Comparison of ENCODE assay signal across 12 cellular contexts in the genomic region with DNA sequence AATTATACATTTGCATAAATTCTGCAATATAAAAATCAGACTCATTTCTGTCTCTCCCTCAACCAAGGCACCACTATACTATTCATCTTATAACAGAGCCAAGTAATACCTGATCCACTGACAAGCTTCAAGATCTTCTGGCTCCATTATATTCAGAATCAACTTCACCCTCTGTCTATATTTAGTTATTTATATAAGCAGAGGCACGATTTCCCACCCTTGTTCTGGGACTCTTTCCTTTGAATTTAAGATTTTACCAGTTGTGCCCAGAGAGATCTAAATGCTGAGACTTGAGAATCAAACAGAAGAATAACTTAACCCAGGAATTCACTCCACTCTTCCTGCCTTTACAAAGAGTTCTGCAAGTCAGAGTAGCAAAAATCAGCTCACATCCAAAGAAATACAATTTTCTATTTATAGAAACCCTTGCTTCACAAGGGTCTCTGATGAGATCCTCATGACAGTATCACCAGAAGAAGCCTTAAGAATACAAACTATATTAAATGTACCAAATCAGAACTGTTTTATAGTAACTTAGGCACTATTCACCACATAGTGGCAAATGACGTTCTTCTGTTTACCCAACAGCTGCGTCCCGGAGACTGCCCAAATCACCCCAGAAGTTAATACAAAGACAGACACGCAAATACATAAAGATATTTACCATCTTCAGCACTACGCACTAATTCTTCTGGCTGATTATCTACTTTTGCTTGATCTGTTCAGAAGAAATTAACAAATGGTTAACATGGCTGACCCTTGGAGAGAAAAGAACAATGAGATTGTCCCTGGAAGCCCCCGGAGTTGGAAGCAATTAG. TPM values are rescaled to one million over a fixed set of nuclear protein-coding genes. Genes with fewer than 3 reads are reported as not detected.
A peak's percentile ranks its signal among the peaks of the same experiment; 100 is the strongest.
DNase-seq lines count a peak whose midpoint lies in the region; FAIRE-seq and TF ChIP-seq lines count a peak whose summit lies in the region.
"Had no signal": no experiment of that assay in that cellular context is flagged by ENCODE, and none has a peak within 500 bp of the region (broad histone marks: within the 10 kb centered on the region; RNA-seq: fewer than 3 reads in every experiment).

No MANE protein-coding gene starts in this region.

- intact Hi-C loops in tibial artery (cut with DNase I; ENCODE audit: low total_unique reads), result no loop called here

- DNase-seq in RPMI7951 (ENCODE audit: low read depth), result peak; percentile 5
- peak; percentile 57 for DNase-seq in midbrain (lab: John Stamatoyannopoulos, UW)
- no peak for DNase-seq in tibial artery
- no peak for DNase-seq in stimulated activated CD4-positive, alpha-beta T cell treated with anti-CD3 and anti-CD28 coated beads, Interleukin-1b, Interleukin-23, amount 100 ng/mL, for 48 hours
- no peak for DNase-seq in small intestine
- no peak for DNase-seq in NCI-H1417 (lab: John Stamatoyannopoulos, UW)
- no peak for DNase-seq in D341Med (ENCODE audit: low spot score)
- DNase-seq: activated gamma-delta T cell treated with Interleukin-2 at 50 U/mL for 16 hours, naive B cell, NCI-H510A treated with DMSO at 0.1 percent for 48 hours had no signal

- peak overlapping the region; percentile 43 to 79 for H3K27ac ChIP-seq in tibial artery
- H3K27ac ChIP-seq in small intestine (ENCODE audit: low read depth in 1 of 2, low read length in 1 of 2), result peak overlapping the region in 1 of 2 donors; percentile 35
- H3K27ac ChIP-seq: epithelial cell of prostate had no signal

- FAIRE-seq in small intestine (lab: Jason Lieb, UNC), result no peak

- H3K4me1 ChIP-seq in endocrine pancreas (ENCODE audit: control insufficient read depth, insufficient read depth, low read length) (no peaks in the 10 kb centered on the region), tibial artery (peaks cover 0 to 39% (median 6%) of the 10 kb centered on the region in 4 donors), small intestine (ENCODE audit: control insufficient read depth in 2 of 2, insufficient read depth in 1 of 2, low read depth in 1 of 2, low read length in 1 of 2) (peaks cover 0 to 5% of the 10 kb centered on the region in 2 donors)

- no peaks in the 10 kb centered on the region for H3K36me3 ChIP-seq in endocrine pancreas (ENCODE audit: control insufficient read depth, insufficient read depth, low read length)
- H3K36me3 ChIP-seq in tibial artery, result peaks cover 0 to 9% (median 0%) of the 10 kb centered on the region in 3 donors
- H3K36me3 ChIP-seq in small intestine (ENCODE audit: control insufficient read depth in 2 of 2, insufficient read depth in 2 of 2, low read length in 2 of 2), result peaks cover 0 to 1% of the 10 kb centered on the region in 2 donors

- peak overlapping the region; percentile 40 for H3K4me3 ChIP-seq in endocrine pancreas (ENCODE audit: control insufficient read depth, insufficient read depth, low read length)
- peak overlapping the region; percentile 39 to 46 for H3K4me3 ChIP-seq in tibial artery
- H3K4me3 ChIP-seq in small intestine (ENCODE audit: low read depth in 1 of 2, low read length in 2 of 2), result no peak overlapping the region

- H3K27me3 ChIP-seq in endocrine pancreas (ENCODE audit: control insufficient read depth, insufficient read depth, low read length), result no peaks in the 10 kb centered on the region
- no peaks in the 10 kb centered on the region for H3K27me3 ChIP-seq in tibial artery
- H3K27me3 ChIP-seq in small intestine (ENCODE audit: control insufficient read depth in 2 of 2, insufficient read depth in 2 of 2, low read length in 2 of 2), result no peaks in the 10 kb centered on the region

- TF ChIP-seq CTCF in tibial artery (IDR thresholded peaks at IDR 0.05), result no peak

- no peaks in the 10 kb centered on the region for H3K9me3 ChIP-seq in endocrine pancreas (ENCODE audit: control insufficient read depth, low read length)
- no peaks in the 10 kb centered on the region for H3K9me3 ChIP-seq in tibial artery
- H3K9me3 ChIP-seq in small intestine (ENCODE audit: control insufficient read depth, low read depth), result no peaks in the 10 kb centered on the region

- no peak overlapping the region for H3K9ac ChIP-seq in endocrine pancreas (ENCODE audit: control insufficient read depth, insufficient read depth, low read length)

- WGBS in small intestine, 3 donors, result 60 to 84% (median 79%) methylated on average over 7 of the region's 7 CpGs

RNA-seq across cellular contexts. Expression of a gene that starts 32.3 kb away (rescaled TPM):
- total RNA-seq in RPMI7951 (2014; rRNA removed; shearing (Covaris generic)), result not detected in 2 replicates
- under 1 TPM in 1 of 3 donors, not detected in 2; 0.55 TPM for polyA plus RNA-seq in small intestine

RNA-seq across cellular contexts. Expression of a gene that starts 53.4 kb away (rescaled TPM):
- 30.5 and 34.6 TPM in 2 replicates for total RNA-seq in RPMI7951 (2014; rRNA removed; shearing (Covaris generic))
- polyA plus RNA-seq in small intestine, result 10 to 100 TPM; 13.0 to 18.6 (median 16.8) TPM

Comparison
In these comparisons a context has a peak if more than half of its experiments do, and no peak if none do; other contexts are left out.
1. DNase-seq: peak in RPMI7951 (single experiment) and midbrain (single experiment); none in tibial artery (0 of 2), stimulated activated CD4-positive, alpha-beta T cell treated with anti-CD3 and anti-CD28 coated beads, Interleukin-1b, Interleukin-23, amount 100 ng/mL, for 48 hours (single experiment), small intestine (single experiment), NCI-H1417 (0 of 3) and D341Med (single experiment).
2. H3K4me3 ChIP-seq: peak in endocrine pancreas (single experiment) and tibial artery (2 of 2); none in small intestine (0 of 2).